Comparison of ENCODE assay signal across 13 cellular contexts in the genomic region with DNA sequence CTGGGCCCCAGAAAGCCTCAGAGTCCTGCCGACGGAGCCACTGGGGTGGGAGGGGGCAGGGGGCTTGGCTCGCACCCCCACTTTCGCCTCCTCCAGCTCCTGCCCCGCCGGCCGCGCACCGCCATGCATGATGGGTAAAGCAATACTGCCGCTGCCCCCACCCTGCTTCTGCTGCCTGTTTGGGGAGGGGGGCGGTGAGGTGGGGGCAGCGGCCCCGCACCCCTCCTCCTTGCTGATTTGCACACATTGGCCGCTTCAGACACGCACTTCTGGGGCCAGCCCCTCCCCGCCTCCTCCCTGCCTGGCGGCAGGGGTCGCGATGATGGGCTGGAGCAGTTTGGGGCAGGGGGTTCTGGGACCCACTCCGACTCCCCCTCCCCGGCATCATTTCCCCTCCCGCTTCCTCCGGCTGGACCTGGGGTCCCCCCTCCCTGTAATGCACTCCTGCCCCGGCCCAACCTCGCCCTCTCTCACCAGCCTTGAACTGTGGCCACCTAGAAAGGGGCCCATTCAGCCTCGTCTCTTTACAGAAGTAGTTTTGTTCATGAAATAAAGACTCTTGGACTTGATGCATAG. TPM values are rescaled to one million over a fixed set of nuclear protein-coding genes. Genes with fewer than 3 reads are reported as not detected.
DNase-seq lines count a peak whose midpoint lies in the region; ATAC-seq, FAIRE-seq and TF ChIP-seq lines count a peak whose summit lies in the region.
"Had no signal": no experiment of that assay in that cellular context is flagged by ENCODE, and none has a peak within 500 bp of the region (broad histone marks: within the 10 kb centered on the region; RNA-seq: fewer than 3 reads in every experiment).

No MANE protein-coding gene starts in this region.

- TF ChIP-seq POLR2A in adrenal gland (IDR thresholded peaks at IDR 0.05) (no peak), GM12892 (IDR thresholded peaks at IDR 0.05; ENCODE audit: low read depth, low read length) (no peak)

- TF ChIP-seq CTCF in adrenal gland (IDR thresholded peaks at IDR 0.05), result no peak

- no peak overlapping the region for H3K4me3 ChIP-seq in adrenal gland
- H3K4me3 ChIP-seq: A549 had no signal

- H3K4me1 Mint-ChIP-seq in activated CD4-positive, alpha-beta memory T cell treated with anti-CD3 and anti-CD28 coated beads for 36 hours (ENCODE audit: low read depth), result peaks cover 16% of the 10 kb centered on the region
- peaks cover 19% of the 10 kb centered on the region for H3K4me1 Mint-ChIP-seq in activated CD4-positive, alpha-beta memory T cell treated with anti-CD3 and anti-CD28 coated beads, Interleukin-2, amount 10 ng/mL, durations not matched to agents 7 days and 5 days
- peaks cover 35% of the 10 kb centered on the region for H3K4me1 Mint-ChIP-seq in memory B cell

- DNase-seq in activated CD4-positive, alpha-beta memory T cell treated with anti-CD3 and anti-CD28 coated beads for 36 hours, result no peak
- DNase-seq in activated CD4-positive, alpha-beta memory T cell treated with anti-CD3 and anti-CD28 coated beads, Interleukin-2, amount 10 ng/mL, durations not matched to agents 7 days and 5 days, result no peak
- DNase-seq in adrenal gland (no peak), memory B cell (ENCODE audit: low spot score in 2 of 2) (no peak), substantia nigra (lab: John Stamatoyannopoulos, UW) (no peak), Kasumi-1 (lab: John Stamatoyannopoulos, UW) (no peak), GM12892 (ENCODE audit: insufficient read length) (no peak)
- DNase-seq: dermis blood vessel endothelial cell, GDM1, hippocampal formation had no signal

- H3K4me1 ChIP-seq in adrenal gland (replicated peaks in 1 of 2), result peaks cover 21 to 29% of the 10 kb centered on the region in 2 donors

- no peaks in the 10 kb centered on the region for H3K9me3 Mint-ChIP-seq in activated CD4-positive, alpha-beta memory T cell treated with anti-CD3 and anti-CD28 coated beads for 36 hours
- no peaks in the 10 kb centered on the region for H3K9me3 Mint-ChIP-seq in activated CD4-positive, alpha-beta memory T cell treated with anti-CD3 and anti-CD28 coated beads, Interleukin-2, amount 10 ng/mL, durations not matched to agents 7 days and 5 days
- H3K9me3 Mint-ChIP-seq in memory B cell, result no peaks in the 10 kb centered on the region

- no peaks in the 10 kb centered on the region for H3K36me3 ChIP-seq in adrenal gland (replicated peaks in 1 of 2)

- H3K27ac Mint-ChIP-seq in activated CD4-positive, alpha-beta memory T cell treated with anti-CD3 and anti-CD28 coated beads for 36 hours, result no peak overlapping the region
- H3K27ac Mint-ChIP-seq in activated CD4-positive, alpha-beta memory T cell treated with anti-CD3 and anti-CD28 coated beads, Interleukin-2, amount 10 ng/mL, durations not matched to agents 7 days and 5 days, result no peak overlapping the region
- no peak overlapping the region for H3K27ac Mint-ChIP-seq in memory B cell

- H3K27me3 Mint-ChIP-seq in activated CD4-positive, alpha-beta memory T cell treated with anti-CD3 and anti-CD28 coated beads for 36 hours, result peaks cover 10% of the 10 kb centered on the region
- peaks cover 9% of the 10 kb centered on the region for H3K27me3 Mint-ChIP-seq in activated CD4-positive, alpha-beta memory T cell treated with anti-CD3 and anti-CD28 coated beads, Interleukin-2, amount 10 ng/mL, durations not matched to agents 7 days and 5 days
- peaks cover 27% of the 10 kb centered on the region for H3K27me3 Mint-ChIP-seq in memory B cell

- CTCF ChIA-PET in activated CD4-positive, alpha-beta memory T cell treated with anti-CD3 and anti-CD28 coated beads for 36 hours (lab: Charles Lee), result no interaction called here
- CTCF ChIA-PET in activated CD4-positive, alpha-beta memory T cell treated with anti-CD3 and anti-CD28 coated beads, Interleukin-2, amount 10 ng/mL, durations not matched to agents 7 days and 5 days (lab: Charles Lee), result no interaction called here

- no peak for FAIRE-seq in GM12892 (lab: Jason Lieb, UNC)
- FAIRE-seq: A549, HTR-8/SVneo had no signal

- H3K27ac ChIP-seq in adrenal gland, result peak overlapping the region in 3 of 5 donors; percentile 19 to 78 (median 62)
- H3K27ac ChIP-seq in substantia nigra (ENCODE audit: low read depth, low read length, poor library complexity, severe bottlenecking), result peak overlapping the region; percentile 82
- H3K27ac ChIP-seq: A549 had no signal

- POLR2A ChIA-PET in activated CD4-positive, alpha-beta memory T cell treated with anti-CD3 and anti-CD28 coated beads for 36 hours (lab: Charles Lee), result no interaction called here
- POLR2A ChIA-PET in activated CD4-positive, alpha-beta memory T cell treated with anti-CD3 and anti-CD28 coated beads, Interleukin-2, amount 10 ng/mL, durations not matched to agents 7 days and 5 days (lab: Charles Lee), result no interaction called here

- 33 to 60% (median 45%) methylated on average over 3 to 26 of the region's 26 CpGs for WGBS in adrenal gland, 4 donors

- no peaks in the 10 kb centered on the region for H3K27me3 ChIP-seq in adrenal gland

- no peaks in the 10 kb centered on the region for H3K9me3 ChIP-seq in adrenal gland (replicated peaks in 1 of 3)
- H3K9me3 ChIP-seq: A549 had no signal

- no peaks in the 10 kb centered on the region for H3K36me3 Mint-ChIP-seq in activated CD4-positive, alpha-beta memory T cell treated with anti-CD3 and anti-CD28 coated beads for 36 hours
- H3K36me3 Mint-ChIP-seq in activated CD4-positive, alpha-beta memory T cell treated with anti-CD3 and anti-CD28 coated beads, Interleukin-2, amount 10 ng/mL, durations not matched to agents 7 days and 5 days (ENCODE audit: low read depth), result no peaks in the 10 kb centered on the region
- no peaks in the 10 kb centered on the region for H3K36me3 Mint-ChIP-seq in memory B cell

- intact Hi-C loops in activated CD4-positive, alpha-beta memory T cell treated with anti-CD3 and anti-CD28 coated beads for 36 hours (cut with micrococcal nuclease), result loop anchor here (5.0 kb wide), 1 partner anchor 102 kb away; a partner anchor contains a TSS
- intact Hi-C loops in adrenal gland (cut with DNase I), result no loop called here

- H3K4me3 Mint-ChIP-seq in activated CD4-positive, alpha-beta memory T cell treated with anti-CD3 and anti-CD28 coated beads for 36 hours, result peak overlapping the region; percentile 52
- no peak overlapping the region for H3K4me3 Mint-ChIP-seq in activated CD4-positive, alpha-beta memory T cell treated with anti-CD3 and anti-CD28 coated beads, Interleukin-2, amount 10 ng/mL, durations not matched to agents 7 days and 5 days
- H3K4me3 Mint-ChIP-seq in memory B cell, result peak overlapping the region; percentile 79

- no peak for ATAC-seq in memory B cell (ENCODE audit: low read depth)
- ATAC-seq in HG02571 (IDR thresholded peaks at IDR 0.05; ENCODE audit: unreplicated experiment), result no peak

RNA-seq across cellular contexts. Expression of a gene that starts 1.6 kb away (rescaled TPM):
- under 1 TPM in 1 of 2 experiments, not detected in 1; 0.21 TPM for total RNA-seq in activated CD4-positive, alpha-beta memory T cell treated with anti-CD3 and anti-CD28 coated beads for 36 hours
- not detected for total RNA-seq in activated CD4-positive, alpha-beta memory T cell treated with anti-CD3 and anti-CD28 coated beads, Interleukin-2, amount 10 ng/mL, durations not matched to agents 7 days and 5 days
- 1 to 10 TPM in 2 of 8 donors, under 1 TPM in 5, not detected in 1; 0.20 to 2.6 (median 0.87) TPM for total RNA-seq in adrenal gland
- polyA plus RNA-seq in adrenal gland, result 1 to 10 TPM in 1 of 3 donors, under 1 TPM in 1, not detected in 1; 0.88 to 1.7 TPM
- not detected for polyA plus RNA-seq in GM12892 (2012; ENCODE audit: missing spikeins)

RNA-seq across cellular contexts. Expression of a gene that starts 9.7 kb away (rescaled TPM):
- total RNA-seq in activated CD4-positive, alpha-beta memory T cell treated with anti-CD3 and anti-CD28 coated beads for 36 hours, result 1 to 10 TPM; 1.1 to 1.6 TPM
- under 1 TPM; 0.43 to 0.50 TPM for total RNA-seq in activated CD4-positive, alpha-beta memory T cell treated with anti-CD3 and anti-CD28 coated beads, Interleukin-2, amount 10 ng/mL, durations not matched to agents 7 days and 5 days
- total RNA-seq in adrenal gland, result 10 to 100 TPM in 6 of 8 donors, 1 to 10 TPM in 2; 9.5 to 34.5 (median 15.8) TPM
- 10 to 100 TPM in 2 of 3 donors, 1 to 10 TPM in 1; 4.4 to 13.2 (median 11.6) TPM for polyA plus RNA-seq in adrenal gland
- polyA plus RNA-seq in GM12892 (2012; ENCODE audit: missing spikeins), result 0.40 TPM

RNA-seq across cellular contexts. Expression of a gene that starts 39.8 kb away (rescaled TPM):
- total RNA-seq in activated CD4-positive, alpha-beta memory T cell treated with anti-CD3 and anti-CD28 coated beads for 36 hours, result 100 to 1,000 TPM; 204 to 223 TPM
- total RNA-seq in activated CD4-positive, alpha-beta memory T cell treated with anti-CD3 and anti-CD28 coated beads, Interleukin-2, amount 10 ng/mL, durations not matched to agents 7 days and 5 days, result 100 to 1,000 TPM in 1 of 2 experiments, 10 to 100 TPM in 1; 98.2 to 106 TPM
- 100 to 1,000 TPM in 1 of 8 donors, 10 to 100 TPM in 7; 42.4 to 101 (median 81.5) TPM for total RNA-seq in adrenal gland
- 100 to 1,000 TPM in 1 of 3 donors, 10 to 100 TPM in 2; 41.5 to 125 (median 74.9) TPM for polyA plus RNA-seq in adrenal gland
- 44.0 TPM for polyA plus RNA-seq in GM12892 (2012; ENCODE audit: missing spikeins)
